ENCODE assay signal across 1 cellular context in the genomic region with DNA sequence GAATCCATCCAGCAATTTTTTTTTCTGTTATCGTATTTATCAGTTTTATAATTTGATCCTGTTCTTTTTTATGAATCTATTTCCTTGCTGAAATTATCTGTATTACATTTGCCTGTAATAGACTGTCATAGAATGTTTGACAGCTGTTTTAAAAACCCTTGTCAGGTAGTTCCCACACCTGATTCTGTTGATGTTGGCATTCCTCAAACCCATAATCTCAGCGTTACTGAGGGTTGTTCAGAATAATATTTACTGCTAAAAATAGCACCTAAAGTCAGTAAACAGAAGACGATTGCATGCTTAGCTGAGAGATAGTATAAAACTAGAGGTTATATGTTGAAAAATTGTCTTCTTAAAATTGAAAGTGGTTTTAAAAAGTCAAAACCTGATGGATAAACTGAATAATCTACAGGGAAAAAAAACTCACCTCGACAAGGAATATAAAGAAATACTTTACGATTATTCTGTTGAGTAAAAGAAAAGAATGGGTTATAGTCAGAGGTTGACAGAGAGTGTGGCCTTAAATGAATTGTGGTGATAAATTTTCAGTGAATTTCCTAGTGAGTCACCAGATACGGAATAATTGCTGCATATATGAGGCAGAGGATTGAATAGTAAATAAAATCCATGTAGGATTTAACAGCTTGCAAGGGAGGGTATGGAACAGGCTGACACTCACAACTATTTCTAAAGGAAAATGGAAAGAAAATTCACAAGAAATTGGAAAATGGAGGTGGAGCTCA.
TF ChIP-seq lines count a peak whose summit lies in the region.

No MANE protein-coding gene starts in this region.

TF ChIP-seq in IMR-90, 13 proteins besides CTCF, POLR2A, EP300 and RAD21:
- no peak for TF ChIP-seq SMC3 (IDR thresholded peaks at IDR 0.05; ENCODE audit: low read depth, low read length)
